In the genomic region with DNA sequence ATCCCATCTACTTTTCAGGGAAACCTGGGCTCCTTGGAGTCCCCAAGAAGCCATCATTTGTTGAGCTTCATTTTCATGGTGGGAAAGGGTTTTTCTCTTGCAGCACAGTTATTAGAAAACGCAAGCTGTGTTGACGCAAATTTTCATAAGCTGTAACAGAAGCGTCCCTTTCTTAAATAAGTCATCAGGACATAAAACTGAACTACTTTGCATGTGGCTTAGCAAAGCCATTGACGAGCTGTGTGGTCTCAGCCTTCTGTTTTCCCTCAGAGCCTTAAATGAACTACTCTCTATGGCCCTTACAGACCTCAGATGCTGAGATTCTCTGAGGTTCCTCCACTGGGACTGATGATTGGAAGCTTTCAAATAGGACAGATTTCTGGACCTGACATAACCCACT, we compare ENCODE assay signal across 2 cellular contexts.
TF ChIP-seq lines count a peak whose summit lies in the region.

No MANE protein-coding gene starts in this region.

TF ChIP-seq in GM12878, 131 proteins besides CTCF, POLR2A, EP300 and RAD21 (continued from another document):
- TF ChIP-seq, protein P1, sequence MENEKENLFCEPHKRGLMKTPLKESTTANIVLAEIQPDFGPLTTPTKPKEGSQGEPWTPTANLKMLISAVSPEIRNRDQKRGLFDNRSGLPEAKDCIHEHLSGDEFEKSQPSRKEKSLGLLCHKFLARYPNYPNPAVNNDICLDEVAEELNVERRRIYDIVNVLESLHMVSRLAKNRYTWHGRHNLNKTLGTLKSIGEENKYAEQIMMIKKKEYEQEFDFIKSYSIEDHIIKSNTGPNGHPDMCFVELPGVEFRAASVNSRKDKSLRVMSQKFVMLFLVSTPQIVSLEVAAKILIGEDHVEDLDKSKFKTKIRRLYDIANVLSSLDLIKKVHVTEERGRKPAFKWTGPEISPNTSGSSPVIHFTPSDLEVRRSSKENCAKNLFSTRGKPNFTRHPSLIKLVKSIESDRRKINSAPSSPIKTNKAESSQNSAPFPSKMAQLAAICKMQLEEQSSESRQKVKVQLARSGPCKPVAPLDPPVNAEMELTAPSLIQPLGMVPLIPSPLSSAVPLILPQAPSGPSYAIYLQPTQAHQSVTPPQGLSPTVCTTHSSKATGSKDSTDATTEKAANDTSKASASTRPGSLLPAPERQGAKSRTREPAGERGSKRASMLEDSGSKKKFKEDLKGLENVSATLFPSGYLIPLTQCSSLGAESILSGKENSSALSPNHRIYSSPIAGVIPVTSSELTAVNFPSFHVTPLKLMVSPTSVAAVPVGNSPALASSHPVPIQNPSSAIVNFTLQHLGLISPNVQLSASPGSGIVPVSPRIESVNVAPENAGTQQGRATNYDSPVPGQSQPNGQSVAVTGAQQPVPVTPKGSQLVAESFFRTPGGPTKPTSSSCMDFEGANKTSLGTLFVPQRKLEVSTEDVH (IDR thresholded peaks at IDR 0.05; ENCODE audit: low read depth, partially characterized antibody), result no peak
- TF ChIP-seq ZNF687 (IDR thresholded peaks at IDR 0.05) (no peak), MYC (IDR thresholded peaks at IDR 0.05; ENCODE audit: insufficient read depth, insufficient read length, insufficient replicate concordance, low read length, severe bottlenecking) (no peak), YBX1 (IDR thresholded peaks at IDR 0.05) (no peak), PAX5 (IDR thresholded peaks at IDR 0.05; ENCODE audit: borderline replicate concordance, low read depth, low read length) (peak; percentile 31; the same call in 1 of the 2 replicates), KAT2A (conservative IDR thresholded peaks at IDR 0.05; ENCODE audit: control insufficient read depth, low read depth, low read length) (no peak), NKRF (conservative IDR thresholded peaks at IDR 0.05) (no peak), CHD2 (IDR thresholded peaks at IDR 0.05; ENCODE audit: borderline replicate concordance, low read depth, low read length) (no peak), POU2F2 (IDR thresholded peaks at IDR 0.05; ENCODE audit: borderline replicate concordance, low read depth, low read length) (peak; percentile 77; the same call in 2 of the 3 replicates), ZNF384 (IDR thresholded peaks at IDR 0.05; ENCODE audit: borderline replicate concordance, low read depth, low read length) (no peak)
- TF ChIP-seq, protein P2, sequence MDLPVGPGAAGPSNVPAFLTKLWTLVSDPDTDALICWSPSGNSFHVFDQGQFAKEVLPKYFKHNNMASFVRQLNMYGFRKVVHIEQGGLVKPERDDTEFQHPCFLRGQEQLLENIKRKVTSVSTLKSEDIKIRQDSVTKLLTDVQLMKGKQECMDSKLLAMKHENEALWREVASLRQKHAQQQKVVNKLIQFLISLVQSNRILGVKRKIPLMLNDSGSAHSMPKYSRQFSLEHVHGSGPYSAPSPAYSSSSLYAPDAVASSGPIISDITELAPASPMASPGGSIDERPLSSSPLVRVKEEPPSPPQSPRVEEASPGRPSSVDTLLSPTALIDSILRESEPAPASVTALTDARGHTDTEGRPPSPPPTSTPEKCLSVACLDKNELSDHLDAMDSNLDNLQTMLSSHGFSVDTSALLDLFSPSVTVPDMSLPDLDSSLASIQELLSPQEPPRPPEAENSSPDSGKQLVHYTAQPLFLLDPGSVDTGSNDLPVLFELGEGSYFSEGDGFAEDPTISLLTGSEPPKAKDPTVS (IDR thresholded peaks at IDR 0.05; ENCODE audit: low read depth, low read length), result no peak

TF ChIP-seq in WTC11, 78 proteins besides CTCF, POLR2A, EP300 and RAD21 (continued from another document):
- TF ChIP-seq, protein P3, sequence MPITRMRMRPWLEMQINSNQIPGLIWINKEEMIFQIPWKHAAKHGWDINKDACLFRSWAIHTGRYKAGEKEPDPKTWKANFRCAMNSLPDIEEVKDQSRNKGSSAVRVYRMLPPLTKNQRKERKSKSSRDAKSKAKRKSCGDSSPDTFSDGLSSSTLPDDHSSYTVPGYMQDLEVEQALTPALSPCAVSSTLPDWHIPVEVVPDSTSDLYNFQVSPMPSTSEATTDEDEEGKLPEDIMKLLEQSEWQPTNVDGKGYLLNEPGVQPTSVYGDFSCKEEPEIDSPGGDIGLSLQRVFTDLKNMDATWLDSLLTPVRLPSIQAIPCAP (CRISPR knock-in tag; IDR thresholded peaks at IDR 0.05), result no peak
- no peak for TF ChIP-seq JUN (CRISPR knock-in tag; IDR thresholded peaks at IDR 0.05)
- TF ChIP-seq, protein P4, sequence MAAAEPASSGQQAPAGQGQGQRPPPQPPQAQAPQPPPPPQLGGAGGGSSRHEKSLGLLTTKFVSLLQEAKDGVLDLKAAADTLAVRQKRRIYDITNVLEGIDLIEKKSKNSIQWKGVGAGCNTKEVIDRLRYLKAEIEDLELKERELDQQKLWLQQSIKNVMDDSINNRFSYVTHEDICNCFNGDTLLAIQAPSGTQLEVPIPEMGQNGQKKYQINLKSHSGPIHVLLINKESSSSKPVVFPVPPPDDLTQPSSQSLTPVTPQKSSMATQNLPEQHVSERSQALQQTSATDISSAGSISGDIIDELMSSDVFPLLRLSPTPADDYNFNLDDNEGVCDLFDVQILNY (CRISPR knock-in tag; IDR thresholded peaks at IDR 0.05), result no peak
- TF ChIP-seq NR3C1 (CRISPR knock-in tag; conservative IDR thresholded peaks at IDR 0.05; ENCODE audit: low read depth), result no peak
- TF ChIP-seq PREB (CRISPR knock-in tag; IDR thresholded peaks at IDR 0.05; ENCODE audit: borderline replicate concordance), result no peak
- no peak for TF ChIP-seq NR1H2 (CRISPR knock-in tag; IDR thresholded peaks at IDR 0.05)
- TF ChIP-seq E2F1 (CRISPR knock-in tag; IDR thresholded peaks at IDR 0.05), result no peak
